Comparison of ENCODE assay signal across 1 cellular context in the genomic region with DNA sequence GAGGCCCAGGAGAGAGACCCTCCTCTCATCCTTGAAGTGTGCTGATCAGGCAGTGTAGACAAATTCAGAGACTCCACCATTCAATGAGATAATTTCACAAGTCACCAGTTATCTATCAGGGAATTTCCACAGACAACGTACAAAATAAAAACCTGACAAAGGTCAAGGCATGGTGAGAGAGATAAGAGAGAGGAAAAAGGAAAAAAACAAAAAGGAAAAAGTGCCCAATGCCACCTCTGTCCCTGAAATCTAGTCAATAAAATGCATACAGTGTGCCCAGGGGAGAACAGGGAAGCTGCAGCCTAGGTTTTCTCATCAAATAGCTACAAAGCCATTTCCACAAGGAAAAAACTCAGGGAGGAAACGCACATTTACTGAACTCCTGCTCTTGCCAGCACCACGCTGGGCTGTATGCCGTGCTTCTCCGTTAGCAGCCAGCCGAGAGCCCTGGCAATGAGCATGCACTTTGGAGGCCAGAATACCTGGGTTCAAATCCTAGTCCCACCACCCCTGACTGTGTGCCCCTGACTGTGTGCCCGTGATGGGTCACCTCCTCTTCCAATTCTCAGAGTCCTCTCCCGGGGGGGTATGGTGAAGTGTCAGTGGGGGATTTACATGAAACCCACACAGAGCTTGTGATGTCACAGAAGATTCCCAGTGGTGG.
TF ChIP-seq lines count a peak whose summit lies in the region.

No MANE protein-coding gene starts in this region.

TF ChIP-seq in K562, 482 proteins besides CTCF, POLR2A, EP300 and RAD21 (continued from another document and continues in another):
- TF ChIP-seq, protein P1, sequence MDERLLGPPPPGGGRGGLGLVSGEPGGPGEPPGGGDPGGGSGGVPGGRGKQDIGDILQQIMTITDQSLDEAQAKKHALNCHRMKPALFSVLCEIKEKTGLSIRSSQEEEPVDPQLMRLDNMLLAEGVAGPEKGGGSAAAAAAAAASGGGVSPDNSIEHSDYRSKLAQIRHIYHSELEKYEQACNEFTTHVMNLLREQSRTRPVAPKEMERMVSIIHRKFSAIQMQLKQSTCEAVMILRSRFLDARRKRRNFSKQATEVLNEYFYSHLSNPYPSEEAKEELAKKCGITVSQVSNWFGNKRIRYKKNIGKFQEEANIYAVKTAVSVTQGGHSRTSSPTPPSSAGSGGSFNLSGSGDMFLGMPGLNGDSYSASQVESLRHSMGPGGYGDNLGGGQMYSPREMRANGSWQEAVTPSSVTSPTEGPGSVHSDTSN (CRISPR knock-in tag; IDR thresholded peaks at IDR 0.05; ENCODE audit: low read depth), result no peak
- TF ChIP-seq, protein P1 (tag; conservative IDR thresholded peaks at IDR 0.05; ENCODE audit: low read depth), result no peak
- TF ChIP-seq POU5F1 (IDR thresholded peaks at IDR 0.05; ENCODE audit: borderline replicate concordance, low read depth, low read length, partially characterized antibody), result no peak
- no peak for TF ChIP-seq HDAC3 (IDR thresholded peaks at IDR 0.05; ENCODE audit: borderline replicate concordance, partially characterized antibody)
- TF ChIP-seq POLR3A (IDR thresholded peaks at IDR 0.05; ENCODE audit: borderline replicate concordance, extremely low read depth, insufficient read depth, insufficient read length), result no peak
- TF ChIP-seq XRCC5 (IDR thresholded peaks at IDR 0.05; ENCODE audit: low read depth, low read length), result no peak
- TF ChIP-seq, protein P2, sequence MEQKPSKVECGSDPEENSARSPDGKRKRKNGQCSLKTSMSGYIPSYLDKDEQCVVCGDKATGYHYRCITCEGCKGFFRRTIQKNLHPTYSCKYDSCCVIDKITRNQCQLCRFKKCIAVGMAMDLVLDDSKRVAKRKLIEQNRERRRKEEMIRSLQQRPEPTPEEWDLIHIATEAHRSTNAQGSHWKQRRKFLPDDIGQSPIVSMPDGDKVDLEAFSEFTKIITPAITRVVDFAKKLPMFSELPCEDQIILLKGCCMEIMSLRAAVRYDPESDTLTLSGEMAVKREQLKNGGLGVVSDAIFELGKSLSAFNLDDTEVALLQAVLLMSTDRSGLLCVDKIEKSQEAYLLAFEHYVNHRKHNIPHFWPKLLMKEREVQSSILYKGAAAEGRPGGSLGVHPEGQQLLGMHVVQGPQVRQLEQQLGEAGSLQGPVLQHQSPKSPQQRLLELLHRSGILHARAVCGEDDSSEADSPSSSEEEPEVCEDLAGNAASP (IDR thresholded peaks at IDR 0.05), result no peak
- TF ChIP-seq SMARCC2 (IDR thresholded peaks at IDR 0.05; ENCODE audit: low read depth), result 0 out of 2 replicates have a peak, but pooled peaks have one; percentile 30
- no peak for TF ChIP-seq NFRKB (IDR thresholded peaks at IDR 0.05; ENCODE audit: low read depth)
- TF ChIP-seq MTA2 (IDR thresholded peaks at IDR 0.05; ENCODE audit: low read depth), result peak; percentile 81
- 0 out of 2 replicates have a peak, but pooled peaks have one; percentile 46 for TF ChIP-seq NCOA1 (IDR thresholded peaks at IDR 0.05; ENCODE audit: low read depth)
- TF ChIP-seq SREBF1 (IDR thresholded peaks at IDR 0.05; ENCODE audit: borderline replicate concordance, low read depth, low read length), result no peak
- TF ChIP-seq CC2D1A (IDR thresholded peaks at IDR 0.05), result no peak
- no peak for TF ChIP-seq ETV1 (tag; conservative IDR thresholded peaks at IDR 0.05; ENCODE audit: low read depth)
- TF ChIP-seq NBN (IDR thresholded peaks at IDR 0.05; ENCODE audit: low read depth), result no peak
- TF ChIP-seq CCNT2 (IDR thresholded peaks at IDR 0.05; ENCODE audit: borderline replicate concordance, extremely low read depth, insufficient read length, low read depth, low read length), result no peak
- TF ChIP-seq SREBF2 (CRISPR knock-in tag; IDR thresholded peaks at IDR 0.05), result no peak
- no peak for TF ChIP-seq RBBP5 (IDR thresholded peaks at IDR 0.05; ENCODE audit: borderline replicate concordance, insufficient read depth, low read length, poor library complexity, severe bottlenecking)
- TF ChIP-seq ETS2 (tag; IDR thresholded peaks at IDR 0.05; ENCODE audit: borderline replicate concordance, poor library complexity, severe bottlenecking), result no peak
- no peak for TF ChIP-seq KLF6 (CRISPR knock-in tag; IDR thresholded peaks at IDR 0.05; ENCODE audit: borderline replicate concordance)
- TF ChIP-seq ZNF133 (CRISPR knock-in tag; IDR thresholded peaks at IDR 0.05), result no peak
- TF ChIP-seq, protein P3, sequence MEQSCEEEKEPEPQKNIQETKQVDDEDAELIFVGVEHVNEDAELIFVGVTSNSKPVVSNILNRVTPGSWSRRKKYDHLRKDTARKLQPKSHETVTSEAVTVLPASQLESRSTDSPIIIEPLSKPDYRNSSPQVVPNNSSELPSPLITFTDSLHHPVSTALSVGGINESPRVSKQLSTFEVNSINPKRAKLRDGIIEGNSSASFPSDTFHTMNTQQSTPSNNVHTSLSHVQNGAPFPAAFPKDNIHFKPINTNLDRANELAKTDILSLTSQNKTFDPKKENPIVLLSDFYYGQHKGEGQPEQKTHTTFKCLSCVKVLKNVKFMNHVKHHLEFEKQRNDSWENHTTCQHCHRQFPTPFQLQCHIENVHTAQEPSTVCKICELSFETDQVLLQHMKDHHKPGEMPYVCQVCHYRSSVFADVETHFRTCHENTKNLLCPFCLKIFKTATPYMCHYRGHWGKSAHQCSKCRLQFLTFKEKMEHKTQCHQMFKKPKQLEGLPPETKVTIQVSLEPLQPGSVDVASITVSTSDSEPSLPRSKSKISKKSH (CRISPR knock-in tag; IDR thresholded peaks at IDR 0.05), result no peak
- TF ChIP-seq ZNF431 (CRISPR knock-in tag; IDR thresholded peaks at IDR 0.05), result no peak
- TF ChIP-seq FOXM1 (IDR thresholded peaks at IDR 0.05; ENCODE audit: low read depth), result no peak
- no peak for TF ChIP-seq FOXM1 (CRISPR knock-in tag; IDR thresholded peaks at IDR 0.05; ENCODE audit: low read depth)
- TF ChIP-seq ZNF57 (CRISPR knock-in tag; IDR thresholded peaks at IDR 0.05), result no peak
- no peak for TF ChIP-seq HSF4 (CRISPR knock-in tag; IDR thresholded peaks at IDR 0.05; ENCODE audit: borderline replicate concordance)
- no peak for TF ChIP-seq MAFK (IDR thresholded peaks at IDR 0.05; ENCODE audit: low read length)
- no peak for TF ChIP-seq SIRT6 (IDR thresholded peaks at IDR 0.05; ENCODE audit: low read depth, low read length)
- no peak for TF ChIP-seq JUN (IDR thresholded peaks at IDR 0.05; ENCODE audit: borderline replicate concordance, low read depth, low read length)
- no peak for TF ChIP-seq JUN (CRISPR knock-in tag; IDR thresholded peaks at IDR 0.05; ENCODE audit: borderline replicate concordance)
- TF ChIP-seq, protein P4, sequence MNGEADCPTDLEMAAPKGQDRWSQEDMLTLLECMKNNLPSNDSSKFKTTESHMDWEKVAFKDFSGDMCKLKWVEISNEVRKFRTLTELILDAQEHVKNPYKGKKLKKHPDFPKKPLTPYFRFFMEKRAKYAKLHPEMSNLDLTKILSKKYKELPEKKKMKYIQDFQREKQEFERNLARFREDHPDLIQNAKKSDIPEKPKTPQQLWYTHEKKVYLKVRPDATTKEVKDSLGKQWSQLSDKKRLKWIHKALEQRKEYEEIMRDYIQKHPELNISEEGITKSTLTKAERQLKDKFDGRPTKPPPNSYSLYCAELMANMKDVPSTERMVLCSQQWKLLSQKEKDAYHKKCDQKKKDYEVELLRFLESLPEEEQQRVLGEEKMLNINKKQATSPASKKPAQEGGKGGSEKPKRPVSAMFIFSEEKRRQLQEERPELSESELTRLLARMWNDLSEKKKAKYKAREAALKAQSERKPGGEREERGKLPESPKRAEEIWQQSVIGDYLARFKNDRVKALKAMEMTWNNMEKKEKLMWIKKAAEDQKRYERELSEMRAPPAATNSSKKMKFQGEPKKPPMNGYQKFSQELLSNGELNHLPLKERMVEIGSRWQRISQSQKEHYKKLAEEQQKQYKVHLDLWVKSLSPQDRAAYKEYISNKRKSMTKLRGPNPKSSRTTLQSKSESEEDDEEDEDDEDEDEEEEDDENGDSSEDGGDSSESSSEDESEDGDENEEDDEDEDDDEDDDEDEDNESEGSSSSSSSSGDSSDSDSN (IDR thresholded peaks at IDR 0.05; ENCODE audit: borderline replicate concordance in 1 of 2, low read depth in 2 of 2, low read length in 2 of 2), result no peak
- no peak for TF ChIP-seq MCM7 (IDR thresholded peaks at IDR 0.05)
- no peak for TF ChIP-seq EHMT2 (IDR thresholded peaks at IDR 0.05)
- TF ChIP-seq, protein P5, sequence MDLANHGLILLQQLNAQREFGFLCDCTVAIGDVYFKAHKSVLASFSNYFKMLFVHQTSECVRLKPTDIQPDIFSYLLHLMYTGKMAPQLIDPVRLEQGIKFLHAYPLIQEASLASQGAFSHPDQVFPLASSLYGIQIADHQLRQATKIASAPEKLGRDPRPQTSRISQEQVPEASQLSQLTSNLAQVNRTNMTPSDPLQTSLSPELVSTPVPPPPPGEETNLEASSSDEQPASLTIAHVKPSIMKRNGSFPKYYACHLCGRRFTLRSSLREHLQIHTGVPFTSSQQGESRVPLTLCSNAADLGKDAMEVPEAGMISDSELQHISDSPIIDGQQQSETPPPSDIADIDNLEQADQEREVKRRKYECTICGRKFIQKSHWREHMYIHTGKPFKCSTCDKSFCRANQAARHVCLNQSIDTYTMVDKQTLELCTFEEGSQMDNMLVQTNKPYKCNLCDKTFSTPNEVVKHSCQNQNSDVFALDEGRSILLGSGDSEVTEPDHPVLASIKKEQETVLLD (IDR thresholded peaks at IDR 0.05), result no peak; the same call in 1 of the 2 replicates
- TF ChIP-seq TAF7 (tag; IDR thresholded peaks at IDR 0.05), result no peak
- no peak for TF ChIP-seq NCOA2 (IDR thresholded peaks at IDR 0.05; ENCODE audit: partially characterized antibody in 2 of 2)
- peak; percentile 20; the same call in 1 of the 2 replicates for TF ChIP-seq JUND (IDR thresholded peaks at IDR 0.05; ENCODE audit: borderline replicate concordance, low read depth, low read length)
- TF ChIP-seq JUND (tag; IDR thresholded peaks at IDR 0.05; ENCODE audit: borderline replicate concordance, low read depth, low read length), result no peak
- no peak for TF ChIP-seq FOXJ2 (tag; IDR thresholded peaks at IDR 0.05)
- TF ChIP-seq, protein P6, sequence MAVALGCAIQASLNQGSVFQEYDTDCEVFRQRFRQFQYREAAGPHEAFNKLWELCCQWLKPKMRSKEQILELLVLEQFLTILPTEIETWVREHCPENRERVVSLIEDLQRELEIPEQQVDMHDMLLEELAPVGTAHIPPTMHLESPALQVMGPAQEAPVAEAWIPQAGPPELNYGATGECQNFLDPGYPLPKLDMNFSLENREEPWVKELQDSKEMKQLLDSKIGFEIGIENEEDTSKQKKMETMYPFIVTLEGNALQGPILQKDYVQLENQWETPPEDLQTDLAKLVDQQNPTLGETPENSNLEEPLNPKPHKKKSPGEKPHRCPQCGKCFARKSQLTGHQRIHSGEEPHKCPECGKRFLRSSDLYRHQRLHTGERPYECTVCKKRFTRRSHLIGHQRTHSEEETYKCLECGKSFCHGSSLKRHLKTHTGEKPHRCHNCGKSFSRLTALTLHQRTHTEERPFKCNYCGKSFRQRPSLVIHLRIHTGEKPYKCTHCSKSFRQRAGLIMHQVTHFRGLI (CRISPR knock-in tag; IDR thresholded peaks at IDR 0.05), result no peak
- TF ChIP-seq BACH1 (tag; IDR thresholded peaks at IDR 0.05), result no peak
- no peak for TF ChIP-seq ZNF143 (CRISPR knock-in tag; IDR thresholded peaks at IDR 0.05)
- TF ChIP-seq PURB (CRISPR knock-in tag; IDR thresholded peaks at IDR 0.05; ENCODE audit: low read depth), result no peak
- TF ChIP-seq, protein P7, sequence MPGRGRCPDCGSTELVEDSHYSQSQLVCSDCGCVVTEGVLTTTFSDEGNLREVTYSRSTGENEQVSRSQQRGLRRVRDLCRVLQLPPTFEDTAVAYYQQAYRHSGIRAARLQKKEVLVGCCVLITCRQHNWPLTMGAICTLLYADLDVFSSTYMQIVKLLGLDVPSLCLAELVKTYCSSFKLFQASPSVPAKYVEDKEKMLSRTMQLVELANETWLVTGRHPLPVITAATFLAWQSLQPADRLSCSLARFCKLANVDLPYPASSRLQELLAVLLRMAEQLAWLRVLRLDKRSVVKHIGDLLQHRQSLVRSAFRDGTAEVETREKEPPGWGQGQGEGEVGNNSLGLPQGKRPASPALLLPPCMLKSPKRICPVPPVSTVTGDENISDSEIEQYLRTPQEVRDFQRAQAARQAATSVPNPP (IDR thresholded peaks at IDR 0.05; ENCODE audit: borderline replicate concordance, insufficient read depth, insufficient read length), result no peak
- no peak for TF ChIP-seq ZNF232 (CRISPR knock-in tag; IDR thresholded peaks at IDR 0.05)
- TF ChIP-seq NFIC (IDR thresholded peaks at IDR 0.05), result peak; percentile 64
- no peak for TF ChIP-seq NFE2L1 (tag; IDR thresholded peaks at IDR 0.05; ENCODE audit: borderline replicate concordance, low read depth)
- no peak for TF ChIP-seq RFX7 (CRISPR knock-in tag; IDR thresholded peaks at IDR 0.05)
- TF ChIP-seq, protein P8, sequence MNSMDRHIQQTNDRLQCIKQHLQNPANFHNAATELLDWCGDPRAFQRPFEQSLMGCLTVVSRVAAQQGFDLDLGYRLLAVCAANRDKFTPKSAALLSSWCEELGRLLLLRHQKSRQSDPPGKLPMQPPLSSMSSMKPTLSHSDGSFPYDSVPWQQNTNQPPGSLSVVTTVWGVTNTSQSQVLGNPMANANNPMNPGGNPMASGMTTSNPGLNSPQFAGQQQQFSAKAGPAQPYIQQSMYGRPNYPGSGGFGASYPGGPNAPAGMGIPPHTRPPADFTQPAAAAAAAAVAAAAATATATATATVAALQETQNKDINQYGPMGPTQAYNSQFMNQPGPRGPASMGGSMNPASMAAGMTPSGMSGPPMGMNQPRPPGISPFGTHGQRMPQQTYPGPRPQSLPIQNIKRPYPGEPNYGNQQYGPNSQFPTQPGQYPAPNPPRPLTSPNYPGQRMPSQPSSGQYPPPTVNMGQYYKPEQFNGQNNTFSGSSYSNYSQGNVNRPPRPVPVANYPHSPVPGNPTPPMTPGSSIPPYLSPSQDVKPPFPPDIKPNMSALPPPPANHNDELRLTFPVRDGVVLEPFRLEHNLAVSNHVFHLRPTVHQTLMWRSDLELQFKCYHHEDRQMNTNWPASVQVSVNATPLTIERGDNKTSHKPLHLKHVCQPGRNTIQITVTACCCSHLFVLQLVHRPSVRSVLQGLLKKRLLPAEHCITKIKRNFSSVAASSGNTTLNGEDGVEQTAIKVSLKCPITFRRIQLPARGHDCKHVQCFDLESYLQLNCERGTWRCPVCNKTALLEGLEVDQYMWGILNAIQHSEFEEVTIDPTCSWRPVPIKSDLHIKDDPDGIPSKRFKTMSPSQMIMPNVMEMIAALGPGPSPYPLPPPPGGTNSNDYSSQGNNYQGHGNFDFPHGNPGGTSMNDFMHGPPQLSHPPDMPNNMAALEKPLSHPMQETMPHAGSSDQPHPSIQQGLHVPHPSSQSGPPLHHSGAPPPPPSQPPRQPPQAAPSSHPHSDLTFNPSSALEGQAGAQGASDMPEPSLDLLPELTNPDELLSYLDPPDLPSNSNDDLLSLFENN (IDR thresholded peaks at IDR 0.05; ENCODE audit: low read depth in 2 of 2, low read length in 2 of 2), result no peak
